1 cellular context compared by ENCODE assay signal in genomic region chr19:6801397-6802086, GRCh38.
TF ChIP-seq lines count a peak whose summit lies in the region.

No MANE protein-coding gene starts in this region.

TF ChIP-seq in GM12878, 131 proteins besides CTCF, POLR2A, EP300 and RAD21 (continued from another document and continues in another):
- no peak for TF ChIP-seq ZBTB11 (CRISPR knock-in tag; IDR thresholded peaks at IDR 0.05)
- TF ChIP-seq RELA (IDR thresholded peaks at IDR 0.05; ENCODE audit: borderline replicate concordance, partially characterized antibody) = no peak
- TF ChIP-seq ZNF592 (IDR thresholded peaks at IDR 0.05) = no peak
- TF ChIP-seq SMC3 (IDR thresholded peaks at IDR 0.05; ENCODE audit: borderline replicate concordance, low read length) = no peak
- peak; percentile 62 for TF ChIP-seq SKIL (IDR thresholded peaks at IDR 0.05; ENCODE audit: low read depth, poor library complexity, severe bottlenecking)
- peak; percentile 69; the same call in 1 of the 2 replicates for TF ChIP-seq TAF1 (IDR thresholded peaks at IDR 0.05; ENCODE audit: borderline replicate concordance, low read depth, low read length)
- no peak for TF ChIP-seq CHD1 (IDR thresholded peaks at IDR 0.05; ENCODE audit: low read depth, low read length)
- no peak for TF ChIP-seq NR2C1 (IDR thresholded peaks at IDR 0.05)
- TF ChIP-seq ZNF622 (IDR thresholded peaks at IDR 0.05) = no peak
- no peak for TF ChIP-seq ZNF274 (IDR thresholded peaks at IDR 0.05; ENCODE audit: insufficient read depth, insufficient read length)
- TF ChIP-seq SPI1 (IDR thresholded peaks at IDR 0.05; ENCODE audit: borderline replicate concordance, insufficient read depth, low read depth, low read length) = no peak
- no peak for TF ChIP-seq KAT2A (conservative IDR thresholded peaks at IDR 0.05; ENCODE audit: control insufficient read depth, low read depth, low read length)
- peak; percentile 76; the same call in 1 of the 2 replicates for TF ChIP-seq HDGF (IDR thresholded peaks at IDR 0.05)
- TF ChIP-seq SREBF1 (IDR thresholded peaks at IDR 0.05; ENCODE audit: low read length) = no peak
- peak; percentile 53 for TF ChIP-seq SP1 (IDR thresholded peaks at IDR 0.05; ENCODE audit: low read depth, low read length)
- no peak for TF ChIP-seq NRF1 (conservative IDR thresholded peaks at IDR 0.05; ENCODE audit: low read depth, low read length)
- TF ChIP-seq CUX1 (IDR thresholded peaks at IDR 0.05; ENCODE audit: insufficient replicate concordance, low read depth, low read length) = no peak
- peak in 1 of 2 experiments; percentile 45; a peak in 3 of 4 replicates for TF ChIP-seq BHLHE40 (IDR thresholded peaks at IDR 0.05; ENCODE audit: borderline replicate concordance in 1 of 2, low read depth in 2 of 2, low read length in 1 of 2)
- TF ChIP-seq TARDBP (IDR thresholded peaks at IDR 0.05; ENCODE audit: borderline replicate concordance) = no peak
- TF ChIP-seq MXI1 (IDR thresholded peaks at IDR 0.05; ENCODE audit: low read depth, low read length) = no peak
- no peak; the same call in 1 of the 2 replicates for TF ChIP-seq CBFB (IDR thresholded peaks at IDR 0.05; ENCODE audit: low read depth)
- TF ChIP-seq RFX5 (IDR thresholded peaks at IDR 0.05; ENCODE audit: low read depth, low read length) = no peak
- peak; percentile 73 for TF ChIP-seq ZNF687 (IDR thresholded peaks at IDR 0.05)
- peak; percentile 72 for TF ChIP-seq RELB (IDR thresholded peaks at IDR 0.05; ENCODE audit: low read depth)
- peak; percentile 74; the same call in 1 of the 2 replicates for TF ChIP-seq MLLT1 (IDR thresholded peaks at IDR 0.05)
- peak; percentile 93 for TF ChIP-seq IKZF1 (conservative IDR thresholded peaks at IDR 0.05)
- no peak for TF ChIP-seq EZH2 (IDR thresholded peaks at IDR 0.05; ENCODE audit: borderline replicate concordance, control insufficient read depth, low read depth, low read length)
- TF ChIP-seq RCOR1 (conservative IDR thresholded peaks at IDR 0.05; ENCODE audit: low read depth, low read length) = no peak
